Comparison of ENCODE assay signal across 30 cellular contexts in genomic region chr14:32324601-32325000, GRCh38.
"Had no signal": no experiment of that assay in that cellular context is flagged by ENCODE, and none has a peak within 500 bp of the region (broad histone marks: within the 10 kb centered on the region; RNA-seq: fewer than 3 reads in every experiment).

No MANE protein-coding gene starts in this region.

- ATAC-seq: activated CD8-positive, alpha-beta T cell treated with anti-CD3 and anti-CD28 coated beads for 36 hours; activated T-cell treated with anti-CD3 and anti-CD28 coated beads, Interleukin-2, amount 50 U/mL, for 72 hours; activated T-helper 17 cell treated with anti-CD3 and anti-CD28 coated beads, Interleukin-2, amount 50 U/mL, for 72 hours; Right ventricle myocardium inferior had no signal

- H3K4me3 ChIP-seq: ascending aorta, cardiac muscle cell, PC-9 had no signal

- DNase-seq: activated CD4-positive, alpha-beta T cell treated with anti-CD3 and anti-CD28 coated beads, Interleukin-2, amount 10 ng/mL, durations not matched to agents 24 days and 14 days; activated CD4-positive, alpha-beta T cell treated with anti-CD3 and anti-CD28 coated beads, Interleukin-2, amount 50 U/mL, for 4 hours; activated CD8-positive, alpha-beta T cell treated with anti-CD3 and anti-CD28 coated beads for 36 hours; activated effector memory CD4-positive, alpha-beta T cell treated with anti-CD3 and anti-CD28 coated beads, Interleukin-2, amount 50 U/mL, for 16 hours; activated naive CD4-positive, alpha-beta T cell; activated naive CD4-positive, alpha-beta T cell treated with anti-CD3 and anti-CD28 coated beads, Interleukin-2, amount 50 U/mL, for 16 hours; activated naive CD8-positive, alpha-beta T cell treated with anti-CD3 and anti-CD28 coated beads for 36 hours; activated T-cell treated with anti-CD3 and anti-CD28 coated beads, Interleukin-2, amount 50 U/mL, for 1 hour; activated T-cell treated with anti-CD3 and anti-CD28 coated beads, Interleukin-2, amount 50 U/mL, for 72 hours; amygdala; Kasumi-1; KG1; MM.1S; MV-4-11; NCI-H1092; NCI-H1417; NCI-H146; NCI-H187; NCI-H2029 treated with DMSO at 0.1 percent for 48 hours; NCI-H2171 treated with DMSO at 0.1 percent for 48 hours; NCI-H2227 treated with DMSO at 0.1 percent for 48 hours; NCI-H446; NCI-H510A treated with DMSO at 0.1 percent for 48 hours; NK-92 treated with Interleukin-12 subunit alpha and Interleukin-12 subunit beta, amount 100 ng/mL, for 24 hours; PC-9; SIG-M5 had no signal
